24 cellular contexts compared by ENCODE assay signal in the genomic region with DNA sequence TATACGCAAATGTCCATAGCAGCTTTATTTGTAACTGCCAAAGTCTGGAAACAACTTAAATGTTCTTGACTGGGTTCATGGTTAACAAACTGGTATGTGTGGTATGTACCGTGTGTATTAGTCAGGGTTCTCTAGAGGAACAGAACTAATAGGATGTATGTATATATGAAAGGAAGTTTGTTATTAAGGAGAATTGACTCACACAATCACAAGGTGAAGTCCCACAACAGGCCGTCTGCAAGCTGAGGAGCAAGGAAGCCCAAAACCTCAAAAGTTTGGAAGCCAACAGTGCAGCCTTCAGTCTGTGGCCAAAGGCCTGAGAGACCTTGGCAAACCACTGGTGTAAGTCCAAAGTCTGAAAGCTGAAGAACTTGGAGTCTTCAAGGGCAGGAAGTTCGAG.
A peak's percentile ranks its signal among the peaks of the same experiment; 100 is the strongest.
DNase-seq lines count a peak whose midpoint lies in the region; ATAC-seq, FAIRE-seq and TF ChIP-seq lines count a peak whose summit lies in the region.
"Had no signal": no experiment of that assay in that cellular context is flagged by ENCODE, and none has a peak within 500 bp of the region (broad histone marks: within the 10 kb centered on the region; RNA-seq: fewer than 3 reads in every experiment).

No MANE protein-coding gene starts in this region.

- no peak overlapping the region for H3K9ac ChIP-seq in astrocyte (ENCODE audit: low read length)

- TF ChIP-seq CTCF in HFFc6 (IDR thresholded peaks at IDR 0.05) (no peak), astrocyte (IDR thresholded peaks at IDR 0.05; ENCODE audit: insufficient read depth, low read depth, low read length) (no peak), fibroblast of the aortic adventitia (IDR thresholded peaks at IDR 0.05; ENCODE audit: insufficient read depth, low read length) (no peak), chondrocyte (IDR thresholded peaks at IDR 0.05) (no peak)

- H3K27me3 Mint-ChIP-seq in HFFc6 (ENCODE audit: insufficient read depth), result no peaks in the 10 kb centered on the region; the same call in 1 of the 2 replicates
- H3K27me3 Mint-ChIP-seq in astrocyte (ENCODE audit: low read depth, unreplicated experiment), result no peaks in the 10 kb centered on the region
- no peaks in the 10 kb centered on the region for H3K27me3 Mint-ChIP-seq in chondrocyte (ENCODE audit: low read depth)

- no peaks in the 10 kb centered on the region for H3K36me3 ChIP-seq in astrocyte (ENCODE audit: insufficient read depth, low read length)
- H3K36me3 ChIP-seq: ascending aorta, ovary, stomach, upper lobe of left lung had no signal

- no peaks in the 10 kb centered on the region for H3K27me3 ChIP-seq in astrocyte (ENCODE audit: insufficient read depth, low read length)
- H3K27me3 ChIP-seq: ascending aorta, ovary, stomach, upper lobe of left lung had no signal

- H3K79me2 ChIP-seq in astrocyte (ENCODE audit: insufficient read depth, low read length), result no peaks in the 10 kb centered on the region

- H3K27ac Mint-ChIP-seq in HFFc6 (peak overlapping the region; percentile 79), astrocyte (ENCODE audit: unreplicated experiment) (no peak overlapping the region), chondrocyte (ENCODE audit: unreplicated experiment) (no peak overlapping the region)
- H3K27ac Mint-ChIP-seq: activated B cell treated with CpG ODN at 0.5 μM for 24 hours; activated CD8-positive, alpha-beta T cell treated with anti-CD3 and anti-CD28 coated beads for 36 hours; activated naive CD4-positive, alpha-beta T cell treated with anti-CD3 and anti-CD28 coated beads for 36 hours; activated T-cell treated with anti-CD3 and anti-CD28 coated beads, Interleukin-2, amount 50 U/mL, for 24 hours; B cell had no signal

- peaks cover 21% of the 10 kb centered on the region for H3K4me1 Mint-ChIP-seq in HFFc6 (ENCODE audit: low read depth)
- peaks cover 11% of the 10 kb centered on the region for H3K4me1 Mint-ChIP-seq in astrocyte (ENCODE audit: low read depth, unreplicated experiment)
- peaks cover 9% of the 10 kb centered on the region for H3K4me1 Mint-ChIP-seq in chondrocyte (ENCODE audit: low read depth)
- H3K4me1 Mint-ChIP-seq: activated B cell treated with CpG ODN at 0.5 μM for 24 hours, B cell, naive B cell had no signal

- H4K20me1 ChIP-seq in astrocyte (ENCODE audit: insufficient read depth, low read length), result no peaks in the 10 kb centered on the region

- H3K4me3 ChIP-seq in astrocyte (ENCODE audit: insufficient read depth, low read depth, low read length) (no peak overlapping the region), fibroblast of the aortic adventitia (ENCODE audit: low read depth, low read length) (no peak overlapping the region), skeletal muscle cell (ENCODE audit: low read depth, low read length) (no peak overlapping the region)
- H3K4me3 ChIP-seq: ascending aorta, lung, ovary, skin epidermis, stomach, upper lobe of left lung had no signal

- no peaks in the 10 kb centered on the region for H3K4me1 ChIP-seq in astrocyte (ENCODE audit: insufficient read depth, low read length)
- H3K4me1 ChIP-seq: ascending aorta, stomach, upper lobe of left lung had no signal

- H3K36me3 Mint-ChIP-seq in HFFc6 (ENCODE audit: low read depth), result no peaks in the 10 kb centered on the region
- H3K36me3 Mint-ChIP-seq in astrocyte (ENCODE audit: low read depth, unreplicated experiment), result no peaks in the 10 kb centered on the region
- peaks cover 3% of the 10 kb centered on the region for H3K36me3 Mint-ChIP-seq in chondrocyte (ENCODE audit: low read depth)

- H3K9me3 Mint-ChIP-seq in HFFc6 (no peaks in the 10 kb centered on the region), astrocyte (ENCODE audit: unreplicated experiment) (no peaks in the 10 kb centered on the region), chondrocyte (ENCODE audit: low read depth) (peaks cover 4% of the 10 kb centered on the region)

- peak; percentile 41 for DNase-seq in HFFc6
- DNase-seq in astrocyte (ENCODE audit: low read depth), result peak; percentile 31
- DNase-seq in fibroblast of the aortic adventitia (ENCODE audit: low read depth), result peak; percentile 2
- DNase-seq in skeletal muscle cell (ENCODE audit: low read depth), result peak; percentile 47
- no peak for DNase-seq in chondrocyte (ENCODE audit: low spot score)
- DNase-seq in mucosa of gallbladder (ENCODE audit: low spot score), result no peak
- DNase-seq: activated B cell treated with CpG ODN at 0.5 μM for 24 hours; activated CD8-positive, alpha-beta T cell treated with anti-CD3 and anti-CD28 coated beads for 36 hours; activated naive CD4-positive, alpha-beta T cell treated with anti-CD3 and anti-CD28 coated beads for 36 hours; activated T-cell treated with anti-CD3 and anti-CD28 coated beads, Interleukin-2, amount 50 U/mL, for 24 hours; naive B cell; NCI-H146; ovary; stimulated activated CD4-positive, alpha-beta T cell treated with anti-CD3 and anti-CD28 coated beads, Interleukin-2, amount 100 ng/mL, for 48 hours; stomach; upper lobe of left lung had no signal

- no peak for ATAC-seq in GM18519 (IDR thresholded peaks at IDR 0.05; ENCODE audit: low FRiP score, unreplicated experiment)
- ATAC-seq in GM21825 (IDR thresholded peaks at IDR 0.05; ENCODE audit: unreplicated experiment), result no peak
- ATAC-seq: activated CD8-positive, alpha-beta T cell treated with anti-CD3 and anti-CD28 coated beads for 36 hours; HepG2 had no signal

- H2AFZ ChIP-seq in astrocyte (ENCODE audit: low read depth, low read length), result no peak overlapping the region

- peak overlapping the region; percentile 1 for H3K4me2 ChIP-seq in astrocyte (ENCODE audit: low read length)

- FAIRE-seq in astrocyte (lab: Jason Lieb, UNC), result no peak
- FAIRE-seq: GM18507, HepG2 had no signal

- H3K4me3 Mint-ChIP-seq in HFFc6 (peak overlapping the region; percentile 36; the same call in 1 of the 2 replicates), astrocyte (ENCODE audit: unreplicated experiment) (no peak overlapping the region), chondrocyte (ENCODE audit: unreplicated experiment) (no peak overlapping the region)
- H3K4me3 Mint-ChIP-seq: activated B cell treated with CpG ODN at 0.5 μM for 24 hours; activated CD8-positive, alpha-beta T cell treated with anti-CD3 and anti-CD28 coated beads for 36 hours; activated naive CD4-positive, alpha-beta T cell treated with anti-CD3 and anti-CD28 coated beads for 36 hours; activated T-cell treated with anti-CD3 and anti-CD28 coated beads, Interleukin-2, amount 50 U/mL, for 24 hours; B cell had no signal

- H3K9me3 ChIP-seq in astrocyte (ENCODE audit: insufficient read depth, low read depth, low read length), result no peaks in the 10 kb centered on the region
- H3K9me3 ChIP-seq: ovary had no signal

- H3K27ac ChIP-seq in astrocyte (ENCODE audit: low read depth, low read length), result no peak overlapping the region
- H3K27ac ChIP-seq: ascending aorta, ovary, skin epidermis, stomach, upper lobe of left lung had no signal

Comparison
In these comparisons a context has a peak if more than half of its experiments do, and no peak if none do; other contexts are left out.
1. DNase-seq: peak in HFFc6 (single experiment), astrocyte (single experiment), fibroblast of the aortic adventitia (single experiment) and skeletal muscle cell (single experiment); none in chondrocyte (single experiment) and mucosa of gallbladder (single experiment).